In genomic region chr5:91366571-91366970, GRCh38 we compare ENCODE assay signal across 20 cellular contexts.
"Had no signal": no experiment of that assay in that cellular context is flagged by ENCODE, and none has a peak within 500 bp of the region (broad histone marks: within the 10 kb centered on the region; RNA-seq: fewer than 3 reads in every experiment).

No MANE protein-coding gene starts in this region.

- DNase-seq: activated CD4-positive, alpha-beta T cell treated with anti-CD3 and anti-CD28 coated beads, Interleukin-2, amount 10 ng/mL, durations not matched to agents 24 days and 14 days; activated CD4-positive, CD25-positive, alpha-beta regulatory T cell; activated CD8-positive, alpha-beta memory T cell treated with anti-CD3 and anti-CD28 coated beads, Interleukin-2, amount 50 U/mL, for 48 hours; activated CD8-positive, alpha-beta T cell treated with anti-CD3 and anti-CD28 coated beads, Interleukin-2, amount 10 ng/mL, durations not matched to agents 7 days and 5 days; activated gamma-delta T cell; activated T-cell treated with anti-CD3 and anti-CD28 coated beads, Interleukin-2, amount 50 U/mL, for 72 hours; body of pancreas; caudate nucleus; cortex of kidney; effector CD8-positive, alpha-beta T cell; gastrocnemius medialis; naive B cell; stimulated activated CD4-positive, alpha-beta T cell treated with anti-CD3 and anti-CD28 coated beads, Interleukin-15, amount 100 ng/mL, for 24 hours; stimulated activated CD4-positive, alpha-beta T cell treated with anti-CD3 and anti-CD28 coated beads, Interleukin-4, amount 100 ng/mL, for 1 hour; stimulated activated naive B cell treated with anti-CD40 and anti-IgM and Interleukin-4, amounts not matched to agents 10 μg/mL and 1 μg/mL and 100 μg/mL, for 72 hours; T-helper 2 cell; thyroid gland had no signal

- H3K9me3 ChIP-seq: body of pancreas, gastrocnemius medialis, right atrium auricular region, thyroid gland had no signal

- H3K4me3 ChIP-seq: body of pancreas, gastrocnemius medialis, right atrium auricular region, thyroid gland had no signal

- H3K27ac ChIP-seq: body of pancreas, parathyroid adenoma, right atrium auricular region had no signal

- H3K27me3 ChIP-seq: body of pancreas, gastrocnemius medialis, right atrium auricular region, thyroid gland had no signal

- ATAC-seq: activated CD8-positive, alpha-beta T cell treated with anti-CD3 and anti-CD28 coated beads, Interleukin-2, amount 10 ng/mL, durations not matched to agents 7 days and 5 days; activated naive CD4-positive, alpha-beta T cell treated with anti-CD3 and anti-CD28 coated beads, Interleukin-2, amount 50 U/mL, for 72 hours; activated T-cell treated with anti-CD3 and anti-CD28 coated beads, Interleukin-2, amount 50 U/mL, for 72 hours; gastrocnemius medialis; stimulated activated naive B cell treated with anti-CD40 and anti-IgM and Interleukin-4, amounts not matched to agents 10 μg/mL and 1 μg/mL and 100 μg/mL, for 72 hours had no signal

- H3K9ac ChIP-seq: parathyroid adenoma had no signal

- H2AFZ ChIP-seq: parathyroid adenoma had no signal

- H3K4me1 ChIP-seq: body of pancreas, parathyroid adenoma had no signal
